Comparison of ENCODE assay signal across 17 cellular contexts in genomic region chr7:46853451-46853850, GRCh38.
"Had no signal": no experiment of that assay in that cellular context is flagged by ENCODE, and none has a peak within 500 bp of the region (broad histone marks: within the 10 kb centered on the region; RNA-seq: fewer than 3 reads in every experiment).

No MANE protein-coding gene starts in this region.

- H3K4me3 ChIP-seq: breast epithelium, lung, neural progenitor cell, pancreas, thyroid gland had no signal

- H3K36me3 ChIP-seq: breast epithelium, neural progenitor cell, pancreas, thyroid gland had no signal

- H3K4me1 ChIP-seq: breast epithelium, neural progenitor cell, pancreas had no signal

- DNase-seq: activated CD4-positive, alpha-beta T cell treated with anti-CD3 and anti-CD28 coated beads, Interleukin-2, amount 10 ng/mL, durations not matched to agents 24 days and 14 days; activated CD4-positive, CD25-positive, alpha-beta regulatory T cell; activated naive CD8-positive, alpha-beta T cell treated with anti-CD3 and anti-CD28 coated beads for 36 hours; amygdala; cerebellar nuclear complex; dermis blood vessel endothelial cell; effector memory CD8-positive, alpha-beta T cell; left cardiac atrium; midbrain; pancreas; stimulated activated CD4-positive, alpha-beta T cell treated with anti-CD3 and anti-CD28 coated beads, Interleukin-2, amount 100 ng/mL, for 48 hours; T-helper 2 cell had no signal

- ATAC-seq: effector memory CD8-positive, alpha-beta T cell; left cardiac atrium; pancreas; stimulated activated memory B cell treated with anti-CD40 and anti-IgM and Interleukin-4, amounts not matched to agents 10 μg/mL and 1 μg/mL and 100 μg/mL, for 72 hours had no signal

- H3K9me3 ChIP-seq: breast epithelium, pancreas, thyroid gland had no signal

- H3K27me3 ChIP-seq: breast epithelium, neural progenitor cell, pancreas, thyroid gland had no signal

- H3K27ac ChIP-seq: breast epithelium, neural progenitor cell, pancreas, thyroid gland had no signal

- H3K4me2 ChIP-seq: neural progenitor cell had no signal

- H2AFZ ChIP-seq: neural progenitor cell had no signal
